Comparison of ENCODE assay signal across 16 cellular contexts in genomic region chr10:84178387-84178697, GRCh38. TPM values are rescaled to one million over a fixed set of nuclear protein-coding genes. Genes with fewer than 3 reads are reported as not detected.
DNase-seq lines count a peak whose midpoint lies in the region; ATAC-seq and TF ChIP-seq lines count a peak whose summit lies in the region.
"Had no signal": no experiment of that assay in that cellular context is flagged by ENCODE, and none has a peak within 500 bp of the region (broad histone marks: within the 10 kb centered on the region; RNA-seq: fewer than 3 reads in every experiment).

No MANE protein-coding gene starts in this region.

- H4K91ac ChIP-seq in neuronal stem cell (ENCODE audit: low read depth, low read length, poor library complexity), result no peak overlapping the region

- no peak overlapping the region for H3K4ac ChIP-seq in neuronal stem cell (ENCODE audit: low read length)

- DNase-seq in GM13977 (ENCODE audit: low spot score) (peak; percentile 13), WERI-Rb-1 (no peak), neuronal stem cell (ENCODE audit: low spot score) (no peak), T-helper 2 cell (no peak), GM19240 (ENCODE audit: insufficient read length, low spot score) (no peak)
- DNase-seq: ACHN, BE2C, HCEC 1CT, MV-4-11, NCI-H1436, NCI-H2081 treated with DMSO at 0.1 percent for 48 hours, NCI-H524 had no signal

- H2BK5ac ChIP-seq in neuronal stem cell (ENCODE audit: low read length), result no peak overlapping the region

- H3K36me3 ChIP-seq in BLaER1 (no peaks in the 10 kb centered on the region), WERI-Rb-1 (no peaks in the 10 kb centered on the region), neuronal stem cell (replicated peaks in 1 of 2; ENCODE audit: control insufficient read depth in 2 of 2, insufficient read depth in 2 of 2, low read length in 2 of 2) (no peaks in the 10 kb centered on the region)
- H3K36me3 ChIP-seq: BE2C, SJSA1 had no signal

- no peak overlapping the region for H3K14ac ChIP-seq in neuronal stem cell (ENCODE audit: low read length)

- no peak overlapping the region for H2BK12ac ChIP-seq in neuronal stem cell (ENCODE audit: low read length)

- no peak for ATAC-seq in HG03520 (IDR thresholded peaks at IDR 0.05; ENCODE audit: unreplicated experiment)

- no peak overlapping the region for H3K18ac ChIP-seq in neuronal stem cell (ENCODE audit: low read length)

- peaks cover 28% of the 10 kb centered on the region for H3K4me1 ChIP-seq in BLaER1
- H3K4me1 ChIP-seq in neuronal stem cell (ENCODE audit: control insufficient read depth in 2 of 2, insufficient read depth in 1 of 2, low read depth in 1 of 2, low read length in 2 of 2), result peaks cover 2 to 6% of the 10 kb centered on the region in 2 donors
- H3K4me1 ChIP-seq: BE2C had no signal

- no peak overlapping the region for H2AK5ac ChIP-seq in neuronal stem cell (ENCODE audit: low read depth, low read length)

- no peak overlapping the region for H2BK120ac ChIP-seq in neuronal stem cell (ENCODE audit: low read depth, low read length)

- no peak overlapping the region for H3K23ac ChIP-seq in neuronal stem cell (ENCODE audit: low read depth, low read length, poor library complexity)

- no peaks in the 10 kb centered on the region for H3K79me1 ChIP-seq in neuronal stem cell (ENCODE audit: low read depth, low read length)

- H3K4me3 ChIP-seq in BLaER1, result no peak overlapping the region
- no peak overlapping the region for H3K4me3 ChIP-seq in WERI-Rb-1 (ENCODE audit: low read depth, low read length)
- H3K4me3 ChIP-seq in neuronal stem cell (ENCODE audit: low read length in 2 of 2), result peak overlapping the region in 1 of 2 donors; percentile 59
- H3K4me3 ChIP-seq: SJSA1 had no signal

- H3K9ac ChIP-seq in BLaER1, result no peak overlapping the region
- H3K9ac ChIP-seq in neuronal stem cell (ENCODE audit: low read depth, low read length, poor library complexity), result peak overlapping the region; percentile 22

- TF ChIP-seq CTCF in GM13977 (IDR thresholded peaks at IDR 0.05; ENCODE audit: extremely low read depth, insufficient read depth, missing control alignments) (no peak), WERI-Rb-1 (IDR thresholded peaks at IDR 0.05; ENCODE audit: low read depth, low read length) (no peak)

- H4K20me1 ChIP-seq in BLaER1, result no peaks in the 10 kb centered on the region

- H4K8ac ChIP-seq in neuronal stem cell (ENCODE audit: low read depth, low read length), result no peak overlapping the region

- H3K4me2 ChIP-seq in BLaER1, result peak overlapping the region; percentile 59
- no peak overlapping the region for H3K4me2 ChIP-seq in neuronal stem cell (ENCODE audit: insufficient read depth, low read length, poor library complexity, severe bottlenecking)

- no peak overlapping the region for H2BK15ac ChIP-seq in neuronal stem cell (ENCODE audit: low read length)

- peaks cover 16% of the 10 kb centered on the region for H3K9me3 ChIP-seq in BLaER1
- peaks cover 12% of the 10 kb centered on the region for H3K9me3 ChIP-seq in WERI-Rb-1 (ENCODE audit: severe bottlenecking)
- H3K9me3 ChIP-seq in neuronal stem cell (replicated peaks in 1 of 2; ENCODE audit: control insufficient read depth in 2 of 2, insufficient read depth in 1 of 2, low read depth in 1 of 2, low read length in 2 of 2), result peaks cover 0 to 4% of the 10 kb centered on the region in 2 donors
- H3K9me3 ChIP-seq: BE2C, SJSA1 had no signal

- H2AFZ ChIP-seq in neuronal stem cell (ENCODE audit: low read length), result no peak overlapping the region

- H3K27me3 ChIP-seq in BLaER1 (no peaks in the 10 kb centered on the region), WERI-Rb-1 (ENCODE audit: insufficient read depth, low read depth, severe bottlenecking) (no peaks in the 10 kb centered on the region), neuronal stem cell (ENCODE audit: control insufficient read depth in 3 of 3, insufficient read depth in 3 of 3, low read depth in 1 of 3, low read length in 3 of 3) (peaks cover 0 to 2% (median 0%) of the 10 kb centered on the region in 3 experiments)
- H3K27me3 ChIP-seq: BE2C, SJSA1 had no signal

- WGBS in neuronal stem cell (ENCODE audit: extremely low coverage in 2 of 2, insufficient read length in 2 of 2, insufficient replicate concordance in 1 of 2), 2 donors, result no CpG with 5 or more reads among the region's 1 CpG

- in situ Hi-C loops in GM13977 (cut with MboI; ENCODE audit: low pct_unique_long_range_greater_than_20kb, low sequenced_read_pairs, unreplicated experiment), result no loop called here

- H3K27ac ChIP-seq in BLaER1, result no peak overlapping the region
- H3K27ac ChIP-seq in WERI-Rb-1, result peak overlapping the region; percentile 43; the same call in 1 of the 2 replicates
- no peak overlapping the region for H3K27ac ChIP-seq in neuronal stem cell (replicated peaks; ENCODE audit: low read length)
- H3K27ac ChIP-seq: SJSA1 had no signal

RNA-seq across cellular contexts. Expression of gene GPR15LG, which starts 4.7 kb away (rescaled TPM):
- polyA plus RNA-seq in neuronal stem cell (2013, experiment 1 of 2), result not detected
- not detected for polyA plus RNA-seq in neuronal stem cell (2013, experiment 2 of 2)
- polyA plus RNA-seq: CD8-positive, alpha-beta memory T cell had no signal

RNA-seq across cellular contexts. Expression of gene CDHR1, which starts 16.0 kb away (rescaled TPM):
- 6.3 TPM for polyA plus RNA-seq in neuronal stem cell (2013, experiment 1 of 2)
- 6.5 TPM for polyA plus RNA-seq in neuronal stem cell (2013, experiment 2 of 2)

RNA-seq across cellular contexts. Expression of gene GHITM, which starts 39.0 kb away (rescaled TPM):
- 78.4 TPM for polyA plus RNA-seq in neuronal stem cell (2013, experiment 1 of 2)
- 78.6 TPM for polyA plus RNA-seq in neuronal stem cell (2013, experiment 2 of 2)

RNA-seq across cellular contexts. Expression of gene LRIT2, which starts 47.0 kb away (rescaled TPM):
- polyA plus RNA-seq in neuronal stem cell (2013, experiment 1 of 2), result not detected
- not detected for polyA plus RNA-seq in neuronal stem cell (2013, experiment 2 of 2)
- polyA plus RNA-seq: CD8-positive, alpha-beta memory T cell had no signal
